10 cellular contexts compared by ENCODE assay signal in the genomic region with DNA sequence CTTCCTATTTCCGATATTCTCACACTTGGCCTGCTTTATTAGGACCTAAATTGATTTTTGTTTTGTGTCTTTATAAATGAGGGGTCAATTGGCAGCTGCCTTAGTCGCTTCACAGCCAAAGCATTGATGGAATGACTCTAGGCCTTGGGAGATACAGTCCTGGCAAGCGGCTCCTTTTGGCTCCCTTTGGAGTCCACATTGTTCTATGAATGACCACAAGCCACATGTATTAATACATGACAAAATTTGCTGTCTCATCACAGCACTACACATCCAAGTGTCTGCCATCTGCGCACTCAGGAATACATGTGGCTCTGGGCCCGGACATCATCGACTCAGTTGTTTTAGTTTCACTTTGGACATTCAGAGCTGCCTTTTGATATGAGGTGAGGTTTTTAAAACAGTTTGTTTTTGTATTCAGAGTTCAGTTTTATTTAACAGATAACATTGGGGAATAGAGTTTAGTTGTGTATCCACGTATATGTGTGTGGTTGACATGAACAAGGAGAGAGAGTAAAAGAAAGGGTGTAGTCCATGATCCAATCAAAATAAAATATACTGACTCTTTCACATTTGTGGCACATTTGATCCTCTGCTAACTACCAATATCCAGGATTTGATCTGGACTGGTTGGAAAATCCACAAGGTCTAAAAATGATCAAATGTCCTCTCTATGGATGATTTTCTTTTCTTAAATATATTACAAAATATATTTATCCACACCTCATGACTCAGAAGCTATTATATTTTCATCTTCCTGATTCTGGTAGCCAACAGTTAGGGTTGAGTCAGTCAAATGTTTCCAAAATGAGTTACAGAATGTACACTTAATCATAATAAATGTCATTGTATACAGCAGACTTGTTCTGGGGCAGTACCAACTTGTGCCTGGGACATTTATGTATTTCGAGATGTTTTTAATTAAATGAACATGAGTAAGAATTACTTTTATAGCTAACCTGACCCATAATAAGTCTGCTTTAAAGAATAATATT.
DNase-seq lines count a peak whose midpoint lies in the region; ATAC-seq and TF ChIP-seq lines count a peak whose summit lies in the region.
"Had no signal": no experiment of that assay in that cellular context is flagged by ENCODE, and none has a peak within 500 bp of the region (broad histone marks: within the 10 kb centered on the region; RNA-seq: fewer than 3 reads in every experiment).

No MANE protein-coding gene starts in this region.

- peak; percentile 89 for DNase-seq in GM04503 (ENCODE audit: low read depth)
- peak; percentile 27 for DNase-seq in OCI-M1 (lab: John Stamatoyannopoulos, UW)
- peak; percentile 87 for DNase-seq in epithelial cell of esophagus (ENCODE audit: low read depth)
- peak; percentile 46 for DNase-seq in renal cortical epithelial cell (ENCODE audit: low read depth)
- no peak for DNase-seq in NAMALWA (ENCODE audit: low spot score)
- no peak for DNase-seq in NCI-H69 (lab: John Stamatoyannopoulos, UW)
- DNase-seq: activated CD4-positive, alpha-beta T cell treated with anti-CD3 and anti-CD28 coated beads, Interleukin-2, amount 10 ng/mL, durations not matched to agents 7 days and 5 days; pancreas had no signal

- TF ChIP-seq CTCF in epithelial cell of esophagus (IDR thresholded peaks at IDR 0.05; ENCODE audit: insufficient read depth, low read depth, low read length, missing control alignments) = no peak

- peak overlapping the region; percentile 1 for H3K4me3 ChIP-seq in epithelial cell of esophagus (ENCODE audit: low read length)
- H3K4me3 ChIP-seq: pancreas had no signal

- ATAC-seq in GM19452 (IDR thresholded peaks at IDR 0.05; ENCODE audit: unreplicated experiment) (no peak), GM21529 (IDR thresholded peaks at IDR 0.05; ENCODE audit: unreplicated experiment) (no peak)

Comparison
In these comparisons a context has a peak if more than half of its experiments do, and no peak if none do; other contexts are left out.
1. DNase-seq: peak in GM04503 (single experiment), OCI-M1 (single experiment), epithelial cell of esophagus (single experiment) and renal cortical epithelial cell (single experiment); none in NAMALWA (single experiment) and NCI-H69 (single experiment).